8 cellular contexts compared by ENCODE assay signal in the genomic region with DNA sequence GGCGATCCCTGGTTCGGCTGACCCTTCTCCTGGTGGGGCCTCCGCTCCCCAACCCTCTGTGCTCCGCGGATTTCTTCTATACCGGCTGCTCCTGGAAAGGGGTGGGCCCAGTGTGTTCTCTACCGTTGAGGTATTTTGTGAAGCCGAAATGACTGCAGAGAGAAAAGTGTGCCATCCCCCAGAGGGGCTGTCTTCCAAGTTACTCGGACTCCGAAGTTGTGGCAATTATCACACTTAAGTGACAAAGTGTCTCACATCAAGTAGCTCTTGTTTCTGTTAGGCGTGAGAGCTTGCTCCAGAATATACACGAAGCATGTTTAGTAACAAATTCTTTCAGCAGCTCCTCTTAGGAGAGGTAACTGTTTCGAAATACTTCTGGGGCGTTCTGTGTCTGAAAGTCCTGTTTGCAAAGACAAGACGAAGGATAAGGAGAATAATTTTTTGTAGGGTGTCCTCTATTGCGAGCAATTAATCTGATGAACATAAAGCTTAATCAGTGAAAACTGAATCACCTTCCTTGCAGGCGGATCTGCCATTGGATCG. TPM values are rescaled to one million over a fixed set of nuclear protein-coding genes. Genes with fewer than 3 reads are reported as not detected.
DNase-seq lines count a peak whose midpoint lies in the region; ATAC-seq and TF ChIP-seq lines count a peak whose summit lies in the region.

No MANE protein-coding gene starts in this region.

- H3K27me3 ChIP-seq in BJ (ENCODE audit: control insufficient read depth, insufficient read depth, low read length) (no peaks in the 10 kb centered on the region), Karpas-422 (ENCODE audit: low read length) (no peaks in the 10 kb centered on the region)

- H4K20me1 ChIP-seq in Karpas-422 (ENCODE audit: insufficient read depth, low read depth, low read length), result 0 out of 2 replicates have a peak, but pooled peaks cover 3% of the 10 kb centered on the region

- peaks cover 2 to 27% (median 4%) of the 10 kb centered on the region in 3 donors for H3K36me3 Mint-ChIP-seq in naive thymus-derived CD8-positive, alpha-beta T cell

- H2AFZ ChIP-seq in Karpas-422 (ENCODE audit: low read length), result no peak overlapping the region

- CTCF ChIA-PET in BJ (lab: Yijun Ruan, JAX), result interaction anchor here (1.0 to 1.7 kb wide), 3 partner anchors 10 to 174 kb away, joined by 4 to 10 read pairs (median 5); no protein-coding TSS in a partner anchor

- H3K36me3 ChIP-seq in BJ (ENCODE audit: control insufficient read depth, insufficient read depth, low read length) (peaks cover 2% of the 10 kb centered on the region; the same call in 1 of the 2 replicates), Karpas-422 (ENCODE audit: insufficient read depth, low read length) (peaks cover 13% of the 10 kb centered on the region; the same call in 1 of the 2 replicates)

- peak overlapping the region; percentile 97 to 100 (median 99) for H3K4me3 Mint-ChIP-seq in naive thymus-derived CD8-positive, alpha-beta T cell

- peak in 1 of 2 donors; percentile 1 for ATAC-seq in naive thymus-derived CD8-positive, alpha-beta T cell
- ATAC-seq in HG03159 (IDR thresholded peaks at IDR 0.05; ENCODE audit: unreplicated experiment), result no peak

- peak overlapping the region; percentile 95 for H3K4me2 ChIP-seq in Karpas-422 (ENCODE audit: low read depth, low read length, poor library complexity, severe bottlenecking)

- no peaks in the 10 kb centered on the region for H3K9me3 ChIP-seq in Karpas-422 (ENCODE audit: low read length)

- H3K27ac ChIP-seq in Karpas-422 (ENCODE audit: low read length) (peak overlapping the region; percentile 25), coronary artery (peak overlapping the region; percentile 91 to 92)

- H3K4me3 ChIP-seq in BJ (ENCODE audit: low read depth, low read length) (peak overlapping the region; percentile 99), Karpas-422 (ENCODE audit: low read length) (peak overlapping the region; percentile 91), coronary artery (peak overlapping the region; percentile 81)

- H3K9me3 Mint-ChIP-seq in naive thymus-derived CD8-positive, alpha-beta T cell, result no peaks in the 10 kb centered on the region

- H3K27me3 Mint-ChIP-seq in naive thymus-derived CD8-positive, alpha-beta T cell, result no peaks in the 10 kb centered on the region

- peaks cover 44% of the 10 kb centered on the region for H3K4me1 ChIP-seq in Karpas-422 (ENCODE audit: low read length)

- peak overlapping the region; percentile 90 for H3K9ac ChIP-seq in Karpas-422 (ENCODE audit: low read length)

- no peak for TF ChIP-seq CTCF in BJ (IDR thresholded peaks at IDR 0.05; ENCODE audit: insufficient read depth, low read depth, low read length)
- TF ChIP-seq CTCF in coronary artery (IDR thresholded peaks at IDR 0.05), result no peak

- peak overlapping the region; percentile 98 to 100 (median 100) for H3K27ac Mint-ChIP-seq in naive thymus-derived CD8-positive, alpha-beta T cell

- peaks cover 93% of the 10 kb centered on the region for H3K79me2 ChIP-seq in Karpas-422 (ENCODE audit: low read length)

- DNase-seq in BJ (ENCODE audit: low read depth) (no peak), Karpas-422 (peak; percentile 54), coronary artery (ENCODE audit: low spot score) (no peak), HUDEP-2 (lab: John Stamatoyannopoulos, UW; ENCODE audit: unreplicated experiment in 76 of 76) (no peak), NCI-H524 treated with DMSO at 0.1 percent for 48 hours (lab: John Stamatoyannopoulos, UW) (no peak)
- peak in 1 of 10 donors; percentile 9 for DNase-seq in naive thymus-derived CD8-positive, alpha-beta T cell
- no peak for DNase-seq in activated effector memory CD4-positive, alpha-beta T cell treated with Interleukin-2 at 50 U/mL for 16 hours

- peaks cover 9 to 67% (median 61%) of the 10 kb centered on the region in 4 donors for H3K4me1 Mint-ChIP-seq in naive thymus-derived CD8-positive, alpha-beta T cell

- no peaks in the 10 kb centered on the region for H3K9me2 ChIP-seq in Karpas-422 (replicated peaks; ENCODE audit: insufficient read depth, low read length)

- POLR2A ChIA-PET in BJ (lab: Charles Lee), result no interaction called here
- POLR2A ChIA-PET in naive thymus-derived CD8-positive, alpha-beta T cell (lab: Charles Lee), result interaction anchor here (0.5 to 3.9 kb wide), 17 partner anchors 19 to 1745 kb away, joined by 3 to 22 read pairs (median 4); a partner anchor contains a TSS

RNA-seq across cellular contexts. Expression of a gene that starts 0.4 kb away (rescaled TPM):
- 21.9 and 25.8 TPM in 2 replicates for polyA plus RNA-seq in BJ (2011; rRNA removed)
- polyA minus RNA-seq in BJ (2011; rRNA and poly(A)+ RNA removed), result 27.0 and 34.6 TPM in 2 replicates
- 11.7 and 17.5 TPM in 2 replicates for total RNA-seq in Karpas-422 (2014; rRNA removed; shearing (Covaris generic); ENCODE audit: low replicate concordance)
- total RNA-seq in naive thymus-derived CD8-positive, alpha-beta T cell, result 10 to 100 TPM; 18.8 to 19.4 TPM
- polyA plus RNA-seq in naive thymus-derived CD8-positive, alpha-beta T cell, result 10 to 100 TPM in 1 of 3 donors, 1 to 10 TPM in 2; 5.9 to 11.5 (median 7.1) TPM

RNA-seq across cellular contexts. Expression of a gene that starts 0.9 kb away (rescaled TPM):
- polyA plus RNA-seq in BJ (2011; rRNA removed), result 90.7 and 145 TPM in 2 replicates
- polyA minus RNA-seq in BJ (2011; rRNA and poly(A)+ RNA removed), result 35.7 and 45.2 TPM in 2 replicates
- total RNA-seq in Karpas-422 (2014; rRNA removed; shearing (Covaris generic); ENCODE audit: low replicate concordance), result 130 and 229 TPM in 2 replicates
- 100 to 1,000 TPM; 221 to 224 TPM for total RNA-seq in naive thymus-derived CD8-positive, alpha-beta T cell
- polyA plus RNA-seq in naive thymus-derived CD8-positive, alpha-beta T cell, result 100 to 1,000 TPM; 244 to 283 (median 260) TPM

RNA-seq across cellular contexts. Expression of a gene that starts 4.5 kb away (rescaled TPM):
- polyA plus RNA-seq in BJ (2011; rRNA removed), result not detected in 2 replicates
- not detected in 2 replicates for polyA minus RNA-seq in BJ (2011; rRNA and poly(A)+ RNA removed)
- total RNA-seq in Karpas-422 (2014; rRNA removed; shearing (Covaris generic); ENCODE audit: low replicate concordance), result not detected in 2 replicates
- total RNA-seq in naive thymus-derived CD8-positive, alpha-beta T cell, result not detected
- polyA plus RNA-seq in naive thymus-derived CD8-positive, alpha-beta T cell, result under 1 TPM; 0.16 to 0.37 (median 0.32) TPM

RNA-seq across cellular contexts. Expression of a gene that starts 38.2 kb away (rescaled TPM):
- 16.7 and 26.0 TPM in 2 replicates for polyA plus RNA-seq in BJ (2011; rRNA removed)
- 7.1 and 7.8 TPM in 2 replicates for polyA minus RNA-seq in BJ (2011; rRNA and poly(A)+ RNA removed)
- 17.0 and 41.8 TPM in 2 replicates for total RNA-seq in Karpas-422 (2014; rRNA removed; shearing (Covaris generic); ENCODE audit: low replicate concordance)
- total RNA-seq in naive thymus-derived CD8-positive, alpha-beta T cell, result 10 to 100 TPM; 13.6 to 16.3 TPM
- polyA plus RNA-seq in naive thymus-derived CD8-positive, alpha-beta T cell, result 10 to 100 TPM; 17.3 to 19.0 (median 17.5) TPM
